Comparison of ENCODE assay signal across 20 cellular contexts in genomic region chr18:27901424-27902226, GRCh38.
"Had no signal": no experiment of that assay in that cellular context is flagged by ENCODE, and none has a peak within 500 bp of the region (broad histone marks: within the 10 kb centered on the region; RNA-seq: fewer than 3 reads in every experiment).

No MANE protein-coding gene starts in this region.

- H3K27me3 ChIP-seq: breast epithelium, suprapubic skin, vagina had no signal

- H3K27me3 Mint-ChIP-seq: activated CD4-positive, alpha-beta T cell treated with anti-CD3 and anti-CD28 coated beads, Interleukin-2, amount 10 ng/mL, durations not matched to agents 24 days and 14 days; stimulated activated naive CD8-positive, alpha-beta T cell treated with anti-CD3 and anti-CD28 coated beads, Interleukin-15, Interleukin-2, amounts not matched to agents 100 ng/mL and 50 ng/mL, for 24 hours had no signal

- DNase-seq: activated CD4-positive, alpha-beta T cell treated with anti-CD3 and anti-CD28 coated beads, Interleukin-2, amount 10 ng/mL, durations not matched to agents 24 days and 14 days; activated CD8-positive, alpha-beta memory T cell treated with anti-CD3 and anti-CD28 coated beads, Interleukin-2, amount 50 U/mL, for 48 hours; activated effector memory CD4-positive, alpha-beta T cell treated with anti-CD3 and anti-CD28 coated beads, Interleukin-2, amount 50 U/mL, for 16 hours; activated naive CD4-positive, alpha-beta T cell treated with anti-CD3 and anti-CD28 coated beads, Interleukin-2, amount 50 U/mL, for 16 hours; activated T-cell treated with anti-CD3 and anti-CD28 coated beads, Interleukin-2, amount 50 U/mL, for 48 hours; erythroblast; foreskin melanocyte; head of caudate nucleus; left ventricle myocardium superior; right cardiac atrium; stimulated activated CD4-positive, alpha-beta T cell treated with anti-CD3 and anti-CD28 coated beads, Interleukin-15, amount 100 ng/mL, for 24 hours; stimulated activated CD4-positive, alpha-beta T cell treated with anti-CD3 and anti-CD28 coated beads, Interleukin-2, amount 100 ng/mL, for 48 hours; trophoblast cell had no signal

- H3K4me1 Mint-ChIP-seq: activated CD4-positive, alpha-beta T cell treated with anti-CD3 and anti-CD28 coated beads, Interleukin-2, amount 10 ng/mL, durations not matched to agents 24 days and 14 days had no signal

- ATAC-seq: left ventricle myocardium superior, right cardiac atrium had no signal

- H3K9me3 ChIP-seq: prostate gland, suprapubic skin, vagina had no signal

- H3K27ac Mint-ChIP-seq: activated CD4-positive, alpha-beta T cell treated with anti-CD3 and anti-CD28 coated beads, Interleukin-2, amount 10 ng/mL, durations not matched to agents 24 days and 14 days; stimulated activated naive CD8-positive, alpha-beta T cell treated with anti-CD3 and anti-CD28 coated beads, Interleukin-15, Interleukin-2, amounts not matched to agents 100 ng/mL and 50 ng/mL, for 24 hours had no signal

- H3K4me3 ChIP-seq: breast epithelium, coronary artery, prostate gland, skin epidermis, suprapubic skin, vagina had no signal

- H3K27ac ChIP-seq: breast epithelium, coronary artery, prostate gland, skin epidermis, suprapubic skin, vagina had no signal

- H3K4me3 Mint-ChIP-seq: activated CD4-positive, alpha-beta T cell treated with anti-CD3 and anti-CD28 coated beads, Interleukin-2, amount 10 ng/mL, durations not matched to agents 24 days and 14 days; stimulated activated naive CD8-positive, alpha-beta T cell treated with anti-CD3 and anti-CD28 coated beads, Interleukin-15, Interleukin-2, amounts not matched to agents 100 ng/mL and 50 ng/mL, for 24 hours had no signal

- H3K36me3 ChIP-seq: breast epithelium, prostate gland, suprapubic skin, vagina had no signal

- H3K4me1 ChIP-seq: breast epithelium, prostate gland, suprapubic skin, vagina had no signal
